ENCODE assay signal across 8 cellular contexts in genomic region chr10:61900829-61901783, GRCh38. TPM values are rescaled to one million over a fixed set of nuclear protein-coding genes. Genes with fewer than 3 reads are reported as not detected.
DNase-seq lines count a peak whose midpoint lies in the region; ATAC-seq and TF ChIP-seq lines count a peak whose summit lies in the region.

ARID5B (plus strand) TSS chr10:61901699; CDS start chr10:61901710, 11 bp downstream.

- DNase-seq in Calu3 (peak; percentile 67), RWPE1 (ENCODE audit: low spot score) (peak; percentile 71), amniotic epithelial cell (ENCODE audit: low read depth) (peak; percentile 70), Right ventricle myocardium superior (no peak)

- CTCF ChIA-PET in Calu3 (lab: Charles Lee) (interaction anchor here (0.7 to 1.3 kb wide), 4 partner anchors 9 to 148 kb away, joined by 3 to 4 read pairs (median 4); no protein-coding TSS in a partner anchor), RWPE1 (lab: Yijun Ruan, JAX) (interaction anchor here (0.6 to 0.8 kb wide), 3 partner anchors 150 to 1315 kb away, joined by 4 to 5 read pairs (median 4); no protein-coding TSS in a partner anchor)

- no peaks in the 10 kb centered on the region for H3K9me3 Mint-ChIP-seq in Calu3 (ENCODE audit: low read depth, unreplicated experiment)

- H3K27me3 ChIP-seq in HUES48 (ENCODE audit: control insufficient read depth, insufficient read depth, low read length) (peaks cover 51% of the 10 kb centered on the region), neutrophil (peaks cover 15% of the 10 kb centered on the region)

- no peaks in the 10 kb centered on the region for H3K27me3 Mint-ChIP-seq in Calu3 (ENCODE audit: unreplicated experiment)

- H3K4me1 ChIP-seq in HUES48 (ENCODE audit: control insufficient read depth, insufficient read depth, low read length), result peaks cover 35% of the 10 kb centered on the region
- peaks cover 68 to 72% of the 10 kb centered on the region in 2 experiments for H3K4me1 ChIP-seq in neutrophil (ENCODE audit: control insufficient read depth in 1 of 2, insufficient read depth in 1 of 2, low read depth in 1 of 2, low read length in 1 of 2)

- intact Hi-C loops in Calu3 (cut with micrococcal nuclease; ENCODE audit: unreplicated experiment), result loop anchor here (1.0 to 5.0 kb wide), 6 partner anchors 64 to 481 kb away; no protein-coding TSS in a partner anchor
- intact Hi-C loops in Right ventricle myocardium superior (cut with DNase I), result loop anchor here (10.0 kb wide), 1 partner anchor 94 kb away; no protein-coding TSS in a partner anchor

- peaks cover 49% of the 10 kb centered on the region for H3K4me1 Mint-ChIP-seq in Calu3 (ENCODE audit: low read depth, unreplicated experiment)

- H3K4me3 Mint-ChIP-seq in Calu3 (ENCODE audit: low read depth, unreplicated experiment), result peak within 1 kb of the TSS; percentile 79

- peak within 1 kb of the TSS; percentile 77 for H3K27ac Mint-ChIP-seq in Calu3 (ENCODE audit: unreplicated experiment)

- peaks cover 57% of the 10 kb centered on the region for H3K36me3 Mint-ChIP-seq in Calu3 (ENCODE audit: insufficient read depth, unreplicated experiment)

- TF ChIP-seq CTCF in Calu3 (IDR thresholded peaks at IDR 0.05; ENCODE audit: unreplicated experiment) (no peak), RWPE1 (conservative IDR thresholded peaks at IDR 0.05; ENCODE audit: low read depth) (no peak), neutrophil (IDR thresholded peaks at IDR 0.05) (no peak)

- POLR2A ChIA-PET in RWPE1 (lab: Yijun Ruan, JAX; ENCODE audit: low non-redundant PET), result no interaction called here

- peak within 1 kb of the TSS; percentile 90 for H3K9ac ChIP-seq in HUES48 (ENCODE audit: low read depth, low read length)

- no peaks in the 10 kb centered on the region for H3K36me3 ChIP-seq in HUES48 (ENCODE audit: control insufficient read depth, insufficient read depth, low read length)
- no peaks in the 10 kb centered on the region for H3K36me3 ChIP-seq in neutrophil

- H3K9me3 ChIP-seq in HUES48 (ENCODE audit: control insufficient read depth, insufficient read depth, low read length) (no peaks in the 10 kb centered on the region), neutrophil (no peaks in the 10 kb centered on the region)

- H3K27ac ChIP-seq in HUES48 (ENCODE audit: low read depth, low read length), result peak within 1 kb of the TSS; percentile 65
- peak within 1 kb of the TSS; percentile 99 for H3K27ac ChIP-seq in RWPE1
- peak within 1 kb of the TSS; percentile 77 for H3K27ac ChIP-seq in neutrophil

- peak within 1 kb of the TSS; percentile 85 for H3K4me3 ChIP-seq in HUES48 (ENCODE audit: low read depth, low read length)
- H3K4me3 ChIP-seq in neutrophil (ENCODE audit: low read depth in 1 of 2, low read length in 1 of 2), result peak within 1 kb of the TSS; percentile 84 to 96

- peak; percentile 20 for ATAC-seq in Right ventricle myocardium superior (ENCODE audit: poor library complexity)
- ATAC-seq in HG02763 (IDR thresholded peaks at IDR 0.05; ENCODE audit: unreplicated experiment), result no peak
- ATAC-seq in HG02981 (IDR thresholded peaks at IDR 0.05; ENCODE audit: unreplicated experiment), result no peak

- BruUV-seq in Calu3 (replicated peaks; lab: Mats Ljungman, UMichigan), result no TSS peak

RNA-seq across cellular contexts. Expression of gene ARID5B, which starts in this region (rescaled TPM):
- 9.5 and 10.0 TPM in 2 replicates for total RNA-seq in Calu3 (2022)
- 13.2 TPM for total RNA-seq in Right ventricle myocardium superior
